ENCODE assay signal across 7 cellular contexts in genomic region chr4:186201535-186202230, GRCh38. TPM values are rescaled to one million over a fixed set of nuclear protein-coding genes. Genes with fewer than 3 reads are reported as not detected.
DNase-seq lines count a peak whose midpoint lies in the region; ATAC-seq and TF ChIP-seq lines count a peak whose summit lies in the region.

No MANE protein-coding gene starts in this region.

- H3K4me1 ChIP-seq in parathyroid adenoma, result peaks cover 2% of the 10 kb centered on the region

- no peak overlapping the region for H3K27ac ChIP-seq in parathyroid adenoma

- ATAC-seq in GM18498 (IDR thresholded peaks at IDR 0.05; ENCODE audit: unreplicated experiment) (peak; percentile 92), HG02759 (IDR thresholded peaks at IDR 0.05; ENCODE audit: unreplicated experiment) (peak; percentile 83), HG03025 (IDR thresholded peaks at IDR 0.05; ENCODE audit: low FRiP score, unreplicated experiment) (no peak)
- peak; percentile 98 for ATAC-seq in activated CD8-positive, alpha-beta T cell treated with anti-CD3 and anti-CD28 coated beads for 36 hours

- no peak overlapping the region for H3K4me3 ChIP-seq in epithelial cell of proximal tubule (ENCODE audit: low read depth, low read length)
- no peak overlapping the region for H3K4me3 ChIP-seq in parathyroid adenoma (ENCODE audit: low read depth, low read length)

- no peak overlapping the region for H2AFZ ChIP-seq in parathyroid adenoma

- H3K4me1 Mint-ChIP-seq in activated CD8-positive, alpha-beta T cell treated with anti-CD3 and anti-CD28 coated beads for 36 hours (ENCODE audit: low read depth), result peaks cover 11% of the 10 kb centered on the region

- peaks cover 10% of the 10 kb centered on the region for H3K36me3 Mint-ChIP-seq in activated CD8-positive, alpha-beta T cell treated with anti-CD3 and anti-CD28 coated beads for 36 hours (ENCODE audit: low read depth)

- H3K79me2 ChIP-seq in parathyroid adenoma, result no peaks in the 10 kb centered on the region

- DNase-seq in NCI-H2107 (lab: John Stamatoyannopoulos, UW), result peak; percentile 9
- DNase-seq in activated CD8-positive, alpha-beta T cell treated with anti-CD3 and anti-CD28 coated beads for 36 hours, result peak; percentile 73
- DNase-seq in epithelial cell of proximal tubule (ENCODE audit: low read depth), result no peak

- H3K27me3 ChIP-seq in parathyroid adenoma (ENCODE audit: control insufficient read depth, insufficient read depth, low read length), result no peaks in the 10 kb centered on the region

- H3K9me3 Mint-ChIP-seq in activated CD8-positive, alpha-beta T cell treated with anti-CD3 and anti-CD28 coated beads for 36 hours, result no peaks in the 10 kb centered on the region

- no peaks in the 10 kb centered on the region for H3K27me3 Mint-ChIP-seq in activated CD8-positive, alpha-beta T cell treated with anti-CD3 and anti-CD28 coated beads for 36 hours

- intact Hi-C loops in activated CD8-positive, alpha-beta T cell treated with anti-CD3 and anti-CD28 coated beads for 36 hours (cut with micrococcal nuclease), result no loop called here

- no peak overlapping the region for H3K4me3 Mint-ChIP-seq in activated CD8-positive, alpha-beta T cell treated with anti-CD3 and anti-CD28 coated beads for 36 hours

- POLR2A ChIA-PET in activated CD8-positive, alpha-beta T cell treated with anti-CD3 and anti-CD28 coated beads for 36 hours (lab: Charles Lee), result interaction anchor here (0.7 kb wide), 1 partner anchor 9 kb away, joined by 4 read pairs; no protein-coding TSS in a partner anchor

- no peak overlapping the region for H3K9ac ChIP-seq in parathyroid adenoma

- no peaks in the 10 kb centered on the region for H3K9me3 ChIP-seq in parathyroid adenoma (ENCODE audit: control insufficient read depth, low read length)

- H3K36me3 ChIP-seq in parathyroid adenoma (ENCODE audit: control insufficient read depth, insufficient read depth, low read length), result no peaks in the 10 kb centered on the region

- peak overlapping the region; percentile 18 for H3K4me2 ChIP-seq in parathyroid adenoma (ENCODE audit: low read length)

- CTCF ChIA-PET in activated CD8-positive, alpha-beta T cell treated with anti-CD3 and anti-CD28 coated beads for 36 hours (lab: Charles Lee), result interaction anchor here (0.7 to 1.8 kb wide), 6 partner anchors 9 to 150 kb away, joined by 3 to 13 read pairs (median 4); partner anchors contain the start of gene CYP4V2

- H3K27ac Mint-ChIP-seq in activated CD8-positive, alpha-beta T cell treated with anti-CD3 and anti-CD28 coated beads for 36 hours, result peak overlapping the region; percentile 60

- peak; percentile 70 for TF ChIP-seq CTCF in activated CD8-positive, alpha-beta T cell treated with anti-CD3 and anti-CD28 coated beads for 36 hours (IDR thresholded peaks at IDR 0.05)
- TF ChIP-seq CTCF in epithelial cell of proximal tubule (conservative IDR thresholded peaks at IDR 0.05; ENCODE audit: low read depth, low read length) (peak; percentile 73), parathyroid adenoma (IDR thresholded peaks at IDR 0.05) (peak; percentile 47)

RNA-seq across cellular contexts. Expression of gene CYP4V2, which starts 10.3 kb away (rescaled TPM):
- total RNA-seq in activated CD8-positive, alpha-beta T cell treated with anti-CD3 and anti-CD28 coated beads for 36 hours, result 1 to 10 TPM; 4.8 to 5.1 TPM
- total RNA-seq in epithelial cell of proximal tubule, result 3.2 and 8.7 TPM in 2 replicates

RNA-seq across cellular contexts. Expression of gene KLKB1, which starts 25.6 kb away (rescaled TPM):
- not detected for total RNA-seq in activated CD8-positive, alpha-beta T cell treated with anti-CD3 and anti-CD28 coated beads for 36 hours
- not detected in 2 replicates for total RNA-seq in epithelial cell of proximal tubule
